In genomic region chr11:87290304-87290922, GRCh38 we compare ENCODE assay signal across 1 cellular context.
TF ChIP-seq lines count a peak whose summit lies in the region.

No MANE protein-coding gene starts in this region.

TF ChIP-seq in GM23338, 12 proteins besides CTCF, POLR2A, EP300 and RAD21 (continued from another document):
- TF ChIP-seq ZNF462 (CRISPR knock-in tag; IDR thresholded peaks at IDR 0.05) (no peak), REST (IDR thresholded peaks at IDR 0.05; ENCODE audit: unreplicated experiment) (no peak), STAT1 (IDR thresholded peaks at IDR 0.05; ENCODE audit: unreplicated experiment) (no peak), EZH2 (IDR thresholded peaks at IDR 0.05; ENCODE audit: low read depth, unreplicated experiment) (no peak), EZH2phosphoT487 (IDR thresholded peaks at IDR 0.05; ENCODE audit: unreplicated experiment) (no peak), ZNF114 (CRISPR knock-in tag; IDR thresholded peaks at IDR 0.05) (no peak), JUNB (IDR thresholded peaks at IDR 0.05; ENCODE audit: unreplicated experiment) (no peak)
